ENCODE assay signal across 12 cellular contexts in the genomic region with DNA sequence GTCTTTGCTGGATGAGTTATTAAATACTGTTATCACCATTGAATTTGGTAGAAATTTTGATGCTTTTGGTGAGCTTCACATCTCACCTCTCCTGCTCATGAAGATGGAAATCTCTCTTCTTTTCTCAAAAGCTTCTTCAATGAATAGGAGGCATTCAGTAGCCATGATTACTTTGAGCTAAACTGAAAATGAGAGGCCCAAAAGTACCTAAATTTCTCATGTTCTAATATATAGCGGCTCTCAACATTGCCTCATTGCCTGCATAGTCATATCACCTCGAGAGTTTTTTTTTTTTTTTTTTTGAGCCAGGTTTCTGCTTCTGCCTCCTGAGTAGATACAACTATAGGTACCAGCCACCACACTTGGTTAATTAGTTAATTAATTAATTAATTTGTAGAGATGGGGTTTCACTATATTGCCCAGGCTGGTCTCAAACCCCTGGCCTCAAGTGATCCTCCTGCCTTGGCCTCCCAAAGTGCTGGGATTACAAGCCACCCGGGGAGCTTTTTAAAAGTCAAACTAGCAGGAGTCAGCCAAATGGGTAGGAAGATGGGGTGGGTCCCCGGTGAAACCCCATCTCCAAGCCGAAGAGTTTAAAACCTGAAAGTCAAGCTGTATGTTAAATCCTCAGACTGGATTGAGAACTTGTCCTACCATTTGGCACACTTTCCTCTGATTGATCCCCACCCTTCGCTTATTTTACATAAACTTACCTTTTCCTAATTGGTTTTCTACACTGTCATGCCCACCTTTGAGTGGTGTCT.
DNase-seq lines count a peak whose midpoint lies in the region; ATAC-seq and TF ChIP-seq lines count a peak whose summit lies in the region.
"Had no signal": no experiment of that assay in that cellular context is flagged by ENCODE, and none has a peak within 500 bp of the region (broad histone marks: within the 10 kb centered on the region; RNA-seq: fewer than 3 reads in every experiment).

No MANE protein-coding gene starts in this region.

- ATAC-seq in HG02642 (IDR thresholded peaks at IDR 0.05; ENCODE audit: poor library complexity, unreplicated experiment) (peak; percentile 69), HG03571 (IDR thresholded peaks at IDR 0.05; ENCODE audit: unreplicated experiment) (peak; percentile 59)

- no peaks in the 10 kb centered on the region for H3K4me1 ChIP-seq in Peyer's patch

- H3K36me3 ChIP-seq in Peyer's patch: no peaks in the 10 kb centered on the region

- H3K9me3 Mint-ChIP-seq in activated naive CD4-positive, alpha-beta T cell treated with anti-CD3 and anti-CD28 coated beads, Interleukin-2, amount 10 ng/mL, durations not matched to agents 7 days and 5 days: no peaks in the 10 kb centered on the region
- H3K9me3 Mint-ChIP-seq: mesothelial cell of epicardium had no signal

- no peaks in the 10 kb centered on the region for H3K27me3 ChIP-seq in Peyer's patch

- no peak overlapping the region for H3K4me3 ChIP-seq in Peyer's patch
- H3K4me3 ChIP-seq: SK-N-MC had no signal

- H3K27ac Mint-ChIP-seq in activated naive CD4-positive, alpha-beta T cell treated with anti-CD3 and anti-CD28 coated beads, Interleukin-2, amount 10 ng/mL, durations not matched to agents 7 days and 5 days: peak overlapping the region; percentile 64
- H3K27ac Mint-ChIP-seq: mesothelial cell of epicardium had no signal

- no peaks in the 10 kb centered on the region for H3K27me3 Mint-ChIP-seq in activated naive CD4-positive, alpha-beta T cell treated with anti-CD3 and anti-CD28 coated beads, Interleukin-2, amount 10 ng/mL, durations not matched to agents 7 days and 5 days

- CTCF ChIA-PET in activated naive CD4-positive, alpha-beta T cell treated with anti-CD3 and anti-CD28 coated beads, Interleukin-2, amount 10 ng/mL, durations not matched to agents 7 days and 5 days (lab: Charles Lee): no interaction called here

- H3K4me1 Mint-ChIP-seq in activated naive CD4-positive, alpha-beta T cell treated with anti-CD3 and anti-CD28 coated beads, Interleukin-2, amount 10 ng/mL, durations not matched to agents 7 days and 5 days: peaks cover 23% of the 10 kb centered on the region

- no peak overlapping the region for H3K27ac ChIP-seq in Peyer's patch
- H3K27ac ChIP-seq: SK-N-MC had no signal

- DNase-seq in activated naive CD4-positive, alpha-beta T cell treated with anti-CD3 and anti-CD28 coated beads, Interleukin-2, amount 10 ng/mL, durations not matched to agents 7 days and 5 days: no peak
- DNase-seq in activated naive CD4-positive, alpha-beta T cell treated with anti-CD3 and anti-CD28 coated beads, Interleukin-2, amount 50 U/mL, for 16 hours: no peak
- DNase-seq in NCI-H2081 (lab: John Stamatoyannopoulos, UW): no peak
- no peak for DNase-seq in Peyer's patch
- no peak for DNase-seq in cortex of kidney (lab: John Stamatoyannopoulos, UW)
- no peak for DNase-seq in activated CD4-positive, CD25-positive, alpha-beta regulatory T cell (lab: John Stamatoyannopoulos, UW)
- DNase-seq: activated gamma-delta T cell treated with Interleukin-2 at 50 U/mL for 16 hours, NCI-H1436 had no signal

- peaks cover 55% of the 10 kb centered on the region for H3K36me3 Mint-ChIP-seq in activated naive CD4-positive, alpha-beta T cell treated with anti-CD3 and anti-CD28 coated beads, Interleukin-2, amount 10 ng/mL, durations not matched to agents 7 days and 5 days
- H3K36me3 Mint-ChIP-seq: mesothelial cell of epicardium had no signal

- no peak overlapping the region for H3K4me3 Mint-ChIP-seq in activated naive CD4-positive, alpha-beta T cell treated with anti-CD3 and anti-CD28 coated beads, Interleukin-2, amount 10 ng/mL, durations not matched to agents 7 days and 5 days
- H3K4me3 Mint-ChIP-seq: mesothelial cell of epicardium had no signal

- no peaks in the 10 kb centered on the region for H3K9me3 ChIP-seq in Peyer's patch

- TF ChIP-seq CTCF in Peyer's patch (IDR thresholded peaks at IDR 0.05): no peak

- no peak for TF ChIP-seq POLR2A in Peyer's patch (IDR thresholded peaks at IDR 0.05)
